In the genomic region with DNA sequence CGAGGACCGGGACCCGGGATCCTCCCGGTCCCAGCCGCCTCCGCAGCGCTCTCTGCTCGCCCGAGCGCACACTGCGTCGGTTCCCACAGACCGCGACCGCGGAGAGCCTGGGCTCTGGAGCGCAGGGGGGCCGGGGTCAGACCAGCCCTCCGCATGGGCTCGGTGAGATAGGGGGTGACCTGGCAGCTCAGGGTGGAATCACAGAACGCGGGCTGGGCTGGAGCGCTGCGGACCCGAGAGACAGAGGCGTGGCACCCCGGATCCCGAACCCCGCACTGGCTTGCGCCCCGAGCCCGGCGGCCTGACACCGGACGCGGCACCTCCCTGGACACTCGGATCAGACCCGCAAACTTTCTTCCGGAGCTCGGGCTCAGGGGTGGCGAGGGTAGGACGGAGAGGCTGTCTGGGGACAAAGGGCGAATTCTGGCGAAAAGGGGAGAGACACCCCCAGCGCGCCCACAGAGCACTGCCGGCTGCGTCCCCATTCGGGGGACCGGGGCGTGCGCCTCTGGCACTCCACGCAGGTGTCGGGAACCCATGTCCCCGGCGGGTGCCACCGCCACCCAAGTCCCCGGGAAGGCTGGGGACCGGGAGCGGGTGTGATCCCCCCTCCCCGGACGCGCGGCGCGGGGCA, we compare ENCODE assay signal across 9 cellular contexts. TPM values are rescaled to one million over a fixed set of nuclear protein-coding genes. Genes with fewer than 3 reads are reported as not detected.
DNase-seq lines count a peak whose midpoint lies in the region; ATAC-seq and TF ChIP-seq lines count a peak whose summit lies in the region.
"Had no signal": no experiment of that assay in that cellular context is flagged by ENCODE, and none has a peak within 500 bp of the region (broad histone marks: within the 10 kb centered on the region; RNA-seq: fewer than 3 reads in every experiment).

No MANE protein-coding gene starts in this region.

- H3K4me3 ChIP-seq in LNCaP clone FGC (ENCODE audit: low read depth, low read length) = peak overlapping the region; percentile 44
- peak overlapping the region; percentile 12 for H3K4me3 ChIP-seq in kidney epithelial cell (ENCODE audit: low read depth, low read length)

- H3K27me3 ChIP-seq in kidney epithelial cell (ENCODE audit: control insufficient read depth, insufficient read depth, low read length) = peaks cover 48% of the 10 kb centered on the region

- peak; percentile 27 for ATAC-seq in stimulated activated effector memory CD8-positive, alpha-beta T cell treated with anti-CD3 and anti-CD28 coated beads, Interleukin-12 subunit alpha, Interleukin-12 subunit beta, amount 100 ng/mL, for 72 hours

- no peaks in the 10 kb centered on the region for H3K9me3 Mint-ChIP-seq in stimulated activated effector memory CD8-positive, alpha-beta T cell treated with anti-CD3 and anti-CD28 coated beads, Interleukin-12 subunit alpha, Interleukin-12 subunit beta, amount 100 ng/mL, for 72 hours

- H3K27ac Mint-ChIP-seq in stimulated activated effector memory CD8-positive, alpha-beta T cell treated with anti-CD3 and anti-CD28 coated beads, Interleukin-12 subunit alpha, Interleukin-12 subunit beta, amount 100 ng/mL, for 72 hours = no peak overlapping the region

- no peaks in the 10 kb centered on the region for H3K36me3 Mint-ChIP-seq in stimulated activated effector memory CD8-positive, alpha-beta T cell treated with anti-CD3 and anti-CD28 coated beads, Interleukin-12 subunit alpha, Interleukin-12 subunit beta, amount 100 ng/mL, for 72 hours

- H3K4me1 Mint-ChIP-seq in stimulated activated effector memory CD8-positive, alpha-beta T cell treated with anti-CD3 and anti-CD28 coated beads, Interleukin-12 subunit alpha, Interleukin-12 subunit beta, amount 100 ng/mL, for 72 hours = peaks cover 9% of the 10 kb centered on the region

- H3K36me3 ChIP-seq in kidney epithelial cell (ENCODE audit: control insufficient read depth, insufficient read depth, low read length) = no peaks in the 10 kb centered on the region

- H3K4me3 Mint-ChIP-seq in stimulated activated effector memory CD8-positive, alpha-beta T cell treated with anti-CD3 and anti-CD28 coated beads, Interleukin-12 subunit alpha, Interleukin-12 subunit beta, amount 100 ng/mL, for 72 hours = no peak overlapping the region

- DNase-seq in LNCaP clone FGC (ENCODE audit: low read depth) (no peak), astrocyte of the hippocampus (ENCODE audit: low read depth, low spot score) (peak; percentile 48), kidney epithelial cell (ENCODE audit: low read depth) (no peak), UCSD-AML1 (lab: John Stamatoyannopoulos, UW; ENCODE audit: unreplicated experiment) (no peak), cerebellar nuclear complex (lab: John Stamatoyannopoulos, UW) (no peak), Ammon's horn (ENCODE audit: low spot score) (no peak)
- no peak for DNase-seq in stimulated activated effector memory CD8-positive, alpha-beta T cell treated with anti-CD3 and anti-CD28 coated beads, Interleukin-12 subunit alpha, Interleukin-12 subunit beta, amount 100 ng/mL, for 72 hours (ENCODE audit: low spot score in 2 of 2)
- no peak for DNase-seq in stimulated activated CD4-positive, alpha-beta T cell treated with anti-CD3 and anti-CD28 coated beads, Interleukin-1b, Interleukin-23, amount 100 ng/mL, for 48 hours

- no peak for TF ChIP-seq CTCF in LNCaP clone FGC (IDR thresholded peaks at IDR 0.05; ENCODE audit: control insufficient read depth, extremely low read depth, insufficient read depth)
- TF ChIP-seq CTCF in kidney epithelial cell (IDR thresholded peaks at IDR 0.05; ENCODE audit: insufficient read depth, low read length, poor library complexity, severe bottlenecking) = no peak

RNA-seq across cellular contexts. Expression of a gene that starts 0.6 kb away (rescaled TPM):
- not detected in 2 replicates for total RNA-seq in kidney epithelial cell
- total RNA-seq: LHCN-M2 had no signal

RNA-seq across cellular contexts. Expression of a gene that starts 39.6 kb away (rescaled TPM):
- total RNA-seq in kidney epithelial cell = 178 and 225 TPM in 2 replicates
